9 cellular contexts compared by ENCODE assay signal in genomic region chr10:124152139-124152780, GRCh38. TPM values are rescaled to one million over a fixed set of nuclear protein-coding genes. Genes with fewer than 3 reads are reported as not detected.
A peak's percentile ranks its signal among the peaks of the same experiment; 100 is the strongest.
DNase-seq lines count a peak whose midpoint lies in the region; ATAC-seq and TF ChIP-seq lines count a peak whose summit lies in the region.
"Had no signal": no experiment of that assay in that cellular context is flagged by ENCODE, and none has a peak within 500 bp of the region (broad histone marks: within the 10 kb centered on the region; RNA-seq: fewer than 3 reads in every experiment).

No MANE protein-coding gene starts in this region.

- H3K27ac Mint-ChIP-seq in CD14-positive monocyte: peak overlapping the region in 1 of 7 donors; percentile 68

- H3K4me3 Mint-ChIP-seq in CD14-positive monocyte: peak overlapping the region in 1 of 2 donors; percentile 74

- no peak overlapping the region for H3K9ac ChIP-seq in neuronal stem cell (ENCODE audit: low read depth, low read length, poor library complexity)

- WGBS in esophagus muscularis mucosa: 81% methylated on average over 15 of the region's 25 CpGs
- WGBS in neuronal stem cell (ENCODE audit: extremely low coverage in 2 of 2, insufficient read length in 2 of 2, insufficient replicate concordance in 1 of 2), 2 donors: no CpG with 5 or more reads among the region's 25 CpGs

- H3K4me3 ChIP-seq in esophagus muscularis mucosa: peak overlapping the region in 2 of 4 donors; percentile 4 to 12
- H3K4me3 ChIP-seq in neuronal stem cell (ENCODE audit: low read length in 2 of 2): no peak overlapping the region

- DNase-seq in CD14-positive monocyte (ENCODE audit: low spot score) (peak; percentile 61), NCI-H226 (peak; percentile 66), esophagus muscularis mucosa (ENCODE audit: extremely low spot score) (no peak), neuronal stem cell (ENCODE audit: low spot score) (no peak), KG1 (lab: John Stamatoyannopoulos, UW) (no peak), KBM-7 (no peak), DMS 273 treated with DMSO at 0.1 percent for 48 hours (lab: John Stamatoyannopoulos, UW) (no peak)

- H4K91ac ChIP-seq in neuronal stem cell (ENCODE audit: low read depth, low read length, poor library complexity): peak overlapping the region; percentile 77

- no peak overlapping the region for H3K4me2 ChIP-seq in neuronal stem cell (ENCODE audit: insufficient read depth, low read length, poor library complexity, severe bottlenecking)

- peaks cover 36% of the 10 kb centered on the region for H3K4me1 Mint-ChIP-seq in CD14-positive monocyte

- H3K79me1 ChIP-seq in neuronal stem cell (ENCODE audit: low read depth, low read length): no peaks in the 10 kb centered on the region

- H2AFZ ChIP-seq in neuronal stem cell (ENCODE audit: low read length): no peak overlapping the region

- ATAC-seq in HG03196 (IDR thresholded peaks at IDR 0.05; ENCODE audit: unreplicated experiment): no peak

- peaks cover 38 to 52% (median 46%) of the 10 kb centered on the region in 4 donors for H3K4me1 ChIP-seq in esophagus muscularis mucosa
- H3K4me1 ChIP-seq in neuronal stem cell (ENCODE audit: control insufficient read depth in 2 of 2, insufficient read depth in 1 of 2, low read depth in 1 of 2, low read length in 2 of 2): peaks cover 25 to 34% of the 10 kb centered on the region in 2 donors

- H3K18ac ChIP-seq in neuronal stem cell (ENCODE audit: low read length): peak overlapping the region; percentile 55

- H3K4ac ChIP-seq in neuronal stem cell (ENCODE audit: low read length): no peak overlapping the region

- H3K36me3 Mint-ChIP-seq in CD14-positive monocyte: peaks cover 0 to 4% of the 10 kb centered on the region in 2 donors

- H3K36me3 ChIP-seq in esophagus muscularis mucosa: no peaks in the 10 kb centered on the region
- H3K36me3 ChIP-seq in neuronal stem cell (replicated peaks in 1 of 2; ENCODE audit: control insufficient read depth in 2 of 2, insufficient read depth in 2 of 2, low read length in 2 of 2): peaks cover 0 to 3% of the 10 kb centered on the region in 2 donors

- H3K9me3 Mint-ChIP-seq in CD14-positive monocyte: peaks cover 0 to 1% (median 0%) of the 10 kb centered on the region in 7 donors

- TF ChIP-seq EP300 in esophagus muscularis mucosa (IDR thresholded peaks at IDR 0.05): no peak

- peak overlapping the region; percentile 61 to 78 (median 66) for H3K27ac ChIP-seq in esophagus muscularis mucosa (replicated peaks in 1 of 4)
- no peak overlapping the region for H3K27ac ChIP-seq in neuronal stem cell (replicated peaks; ENCODE audit: low read length)

- H3K27me3 ChIP-seq in esophagus muscularis mucosa (no peaks in the 10 kb centered on the region), neuronal stem cell (ENCODE audit: control insufficient read depth in 3 of 3, insufficient read depth in 3 of 3, low read depth in 1 of 3, low read length in 3 of 3) (peaks cover 0 to 3% (median 0%) of the 10 kb centered on the region in 3 experiments)

- no peak overlapping the region for H2BK12ac ChIP-seq in neuronal stem cell (ENCODE audit: low read length)

- H3K27me3 Mint-ChIP-seq in CD14-positive monocyte (ENCODE audit: low read depth in 3 of 3): peaks cover 0 to 16% (median 8%) of the 10 kb centered on the region in 3 donors

- no peaks in the 10 kb centered on the region for H3K9me3 ChIP-seq in esophagus muscularis mucosa
- peaks cover 0 to 19% of the 10 kb centered on the region in 2 donors for H3K9me3 ChIP-seq in neuronal stem cell (replicated peaks in 1 of 2; ENCODE audit: control insufficient read depth in 2 of 2, insufficient read depth in 1 of 2, low read depth in 1 of 2, low read length in 2 of 2)

- no peak overlapping the region for H2BK5ac ChIP-seq in neuronal stem cell (ENCODE audit: low read length)

- no peak overlapping the region for H4K8ac ChIP-seq in neuronal stem cell (ENCODE audit: low read depth, low read length)

- intact Hi-C loops in CD14-positive monocyte (cut with micrococcal nuclease): loop anchor here (2.0 to 5.0 kb wide), 2 partner anchors 35 to 59 kb away; partner anchors contain the start of gene CHST15 (in 1 of the 2)
- intact Hi-C loops in esophagus muscularis mucosa (cut with DNase I): loop anchor here (5.0 to 10.0 kb wide), 2 partner anchors 45 to 233 kb away; no protein-coding TSS in a partner anchor

- H2BK120ac ChIP-seq in neuronal stem cell (ENCODE audit: low read depth, low read length): peak overlapping the region; percentile 35

- H3K23ac ChIP-seq in neuronal stem cell (ENCODE audit: low read depth, low read length, poor library complexity): peak overlapping the region; percentile 51

- H2AK5ac ChIP-seq in neuronal stem cell (ENCODE audit: low read depth, low read length): peak overlapping the region; percentile 91

- TF ChIP-seq CTCF in CD14-positive monocyte (IDR thresholded peaks at IDR 0.05) (no peak), esophagus muscularis mucosa (IDR thresholded peaks at IDR 0.05) (no peak)

- in situ Hi-C loops in KBM-7 (cut with MboI; ENCODE audit: low pct_unique_long_range_greater_than_20kb, low sequenced_read_pairs): no loop called here

- H2BK15ac ChIP-seq in neuronal stem cell (ENCODE audit: low read length): peak overlapping the region; percentile 81

- no peak for TF ChIP-seq POLR2A in esophagus muscularis mucosa (IDR thresholded peaks at IDR 0.05; ENCODE audit: low read depth)

- peak overlapping the region; percentile 26 for H3K14ac ChIP-seq in neuronal stem cell (ENCODE audit: low read length)

RNA-seq across cellular contexts. Expression of gene CHST15, which starts 58.9 kb away (rescaled TPM):
- 10 to 100 TPM; 54.4 to 87.5 TPM for polyA plus RNA-seq in CD14-positive monocyte
- 10 to 100 TPM; 48.2 to 76.1 (median 62.5) TPM for total RNA-seq in esophagus muscularis mucosa
- polyA plus RNA-seq in neuronal stem cell (2013, experiment 1 of 2): 0.42 TPM
- 0.43 TPM for polyA plus RNA-seq in neuronal stem cell (2013, experiment 2 of 2)
- total RNA-seq: activated CD8-positive, alpha-beta memory T cell treated with anti-CD3 and anti-CD28 coated beads for 36 hours had no signal

Comparison
In these comparisons a context has a peak if more than half of its experiments do, and no peak if none do; other contexts are left out.
1. DNase-seq: peak in CD14-positive monocyte (single experiment) and NCI-H226 (single experiment); none in esophagus muscularis mucosa (single experiment), neuronal stem cell (single experiment), KG1 (single experiment), KBM-7 (single experiment) and DMS 273 treated with DMSO at 0.1 percent for 48 hours (single experiment).